8 cellular contexts compared by ENCODE assay signal in genomic region chr1:210143465-210144062, GRCh38.
DNase-seq lines count a peak whose midpoint lies in the region; ATAC-seq and TF ChIP-seq lines count a peak whose summit lies in the region.

No MANE protein-coding gene starts in this region.

- H3K36me3 Mint-ChIP-seq in activated naive CD8-positive, alpha-beta T cell treated with anti-CD3 and anti-CD28 coated beads for 36 hours = no peaks in the 10 kb centered on the region

- H3K4me3 ChIP-seq in HL-60 (replicated peaks; ENCODE audit: insufficient read depth, low read length) (no peak overlapping the region), OCI-LY1 (ENCODE audit: low read depth, low read length, poor library complexity, severe bottlenecking) (no peak overlapping the region), heart left ventricle (no peak overlapping the region)

- no peaks in the 10 kb centered on the region for H3F3A ChIP-seq in OCI-LY1 (ENCODE audit: insufficient read depth, low read length)

- H3K9me2 ChIP-seq in OCI-LY1 (ENCODE audit: low read depth, low read length) = no peaks in the 10 kb centered on the region

- H3K4me1 Mint-ChIP-seq in activated naive CD8-positive, alpha-beta T cell treated with anti-CD3 and anti-CD28 coated beads for 36 hours = no peaks in the 10 kb centered on the region

- H3K79me2 ChIP-seq in OCI-LY1 (ENCODE audit: insufficient read depth, low read length) = no peaks in the 10 kb centered on the region

- 31 to 36% (median 32%) methylated on average over 4 of the region's 4 CpGs for WGBS in heart left ventricle, 4 donors

- H3K4me2 ChIP-seq in OCI-LY1 (ENCODE audit: low read length) = no peak overlapping the region

- H3K36me3 ChIP-seq in OCI-LY1 (ENCODE audit: insufficient read depth, low read length) = no peaks in the 10 kb centered on the region
- no peaks in the 10 kb centered on the region for H3K36me3 ChIP-seq in heart left ventricle

- no peak overlapping the region for H2AFZ ChIP-seq in OCI-LY1 (ENCODE audit: low read length)

- peaks cover 2% of the 10 kb centered on the region for H3K9me3 Mint-ChIP-seq in activated naive CD8-positive, alpha-beta T cell treated with anti-CD3 and anti-CD28 coated beads for 36 hours

- H3K9me3 ChIP-seq in OCI-LY1 (ENCODE audit: low read length) (no peaks in the 10 kb centered on the region), heart left ventricle (peaks cover 0 to 6% (median 0%) of the 10 kb centered on the region in 12 donors)

- ATAC-seq in heart left ventricle (peak in 1 of 4 donors; percentile 51), HG02610 (IDR thresholded peaks at IDR 0.05; ENCODE audit: unreplicated experiment) (no peak), HG03159 (IDR thresholded peaks at IDR 0.05; ENCODE audit: unreplicated experiment) (no peak)

- H4K20me1 ChIP-seq in OCI-LY1 (ENCODE audit: insufficient read depth, low read length) = no peaks in the 10 kb centered on the region

- no peak for TF ChIP-seq POLR2A in heart left ventricle (IDR thresholded peaks at IDR 0.05)

- H3K27ac ChIP-seq in HL-60 (replicated peaks) (no peak overlapping the region), OCI-LY1 (ENCODE audit: low read depth, low read length, poor library complexity, severe bottlenecking) (no peak overlapping the region), heart left ventricle (no peak overlapping the region)

- H3K27ac Mint-ChIP-seq in activated naive CD8-positive, alpha-beta T cell treated with anti-CD3 and anti-CD28 coated beads for 36 hours = no peak overlapping the region

- H3K4me3 Mint-ChIP-seq in activated naive CD8-positive, alpha-beta T cell treated with anti-CD3 and anti-CD28 coated beads for 36 hours = no peak overlapping the region

- intact Hi-C loops in heart left ventricle (cut with DNase I) = loop anchor here (1.0 to 5.0 kb wide), 7 partner anchors 167 to 264 kb away; no protein-coding TSS in a partner anchor

- no peak overlapping the region for H3K9ac ChIP-seq in OCI-LY1 (ENCODE audit: low read length)

- no peak for TF ChIP-seq CTCF in HL-60 (IDR thresholded peaks at IDR 0.05; ENCODE audit: insufficient read depth, low read length)
- TF ChIP-seq CTCF in OCI-LY1 (IDR thresholded peaks at IDR 0.05; ENCODE audit: low read length) = peak; percentile 64
- TF ChIP-seq CTCF in heart left ventricle (IDR thresholded peaks at IDR 0.05) = peak; percentile 55 to 80 (median 68)

- H3K27me3 Mint-ChIP-seq in activated naive CD8-positive, alpha-beta T cell treated with anti-CD3 and anti-CD28 coated beads for 36 hours = peaks cover 24% of the 10 kb centered on the region

- peaks cover 2% of the 10 kb centered on the region for H3K27me3 ChIP-seq in HL-60 (ENCODE audit: insufficient read depth, poor library complexity, severe bottlenecking)
- no peaks in the 10 kb centered on the region for H3K27me3 ChIP-seq in OCI-LY1 (ENCODE audit: insufficient read depth, low read length)
- H3K27me3 ChIP-seq in heart left ventricle = peaks cover 0 to 7% (median 0%) of the 10 kb centered on the region in 9 donors

- H3K4me1 ChIP-seq in OCI-LY1 (ENCODE audit: insufficient read depth, low read length, severe bottlenecking) (no peaks in the 10 kb centered on the region), heart left ventricle (no peaks in the 10 kb centered on the region)

- DNase-seq in D341Med (ENCODE audit: low spot score) (peak; percentile 36), HL-60 (ENCODE audit: low read depth in 1 of 2, low spot score in 1 of 2) (peak; percentile 12 to 32), heart left ventricle (peak; percentile 47 to 78 (median 61)), renal cortical epithelial cell (ENCODE audit: low read depth) (peak; percentile 68)
- DNase-seq in activated naive CD8-positive, alpha-beta T cell treated with anti-CD3 and anti-CD28 coated beads for 36 hours = peak; percentile 28
